In the genomic region with DNA sequence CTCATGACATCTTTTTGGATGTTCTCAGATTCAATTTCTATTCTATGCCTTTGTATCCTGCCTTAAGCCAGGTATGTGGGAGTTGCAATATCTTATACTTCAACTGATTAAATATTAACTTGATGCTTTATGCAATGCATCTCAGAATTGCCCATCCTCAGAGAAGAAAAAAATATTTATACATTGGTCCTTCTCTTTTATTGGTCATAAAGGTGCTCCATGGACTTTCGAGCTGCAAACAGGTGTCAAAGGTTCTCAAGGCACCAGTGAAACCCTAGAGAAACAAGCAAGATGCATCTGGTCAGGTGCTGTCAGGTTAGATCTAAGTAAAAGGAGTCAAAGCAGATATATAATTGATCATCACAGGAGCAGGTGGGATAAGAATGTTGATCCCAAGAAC, we compare ENCODE assay signal across 32 cellular contexts.
"Had no signal": no experiment of that assay in that cellular context is flagged by ENCODE, and none has a peak within 500 bp of the region (broad histone marks: within the 10 kb centered on the region; RNA-seq: fewer than 3 reads in every experiment).

No MANE protein-coding gene starts in this region.

- H3K27ac ChIP-seq: ascending aorta, cardiac muscle cell, VCaP had no signal

- H3K9me3 ChIP-seq: ascending aorta had no signal

- H3K4me3 ChIP-seq: ascending aorta, cardiac muscle cell had no signal

- FAIRE-seq: bronchial epithelial cell, TTC549 had no signal

- H3K4me1 ChIP-seq: ascending aorta had no signal

- H3K27me3 ChIP-seq: ascending aorta, cardiac muscle cell had no signal

- DNase-seq: activated CD4-positive, alpha-beta memory T cell treated with anti-CD3 and anti-CD28 coated beads for 36 hours; activated CD4-positive, alpha-beta T cell treated with anti-CD3 and anti-CD28 coated beads for 4 hours; activated CD4-positive, alpha-beta T cell treated with anti-CD3 and anti-CD28 coated beads, Interleukin-2, amount 10 ng/mL, durations not matched to agents 24 days and 14 days; activated CD4-positive, alpha-beta T cell treated with anti-CD3 and anti-CD28 coated beads, Interleukin-2, amount 50 U/mL, for 1 hour; activated CD4-positive, alpha-beta T cell treated with anti-CD3 and anti-CD28 coated beads, Interleukin-2, amount 50 U/mL, for 4 hours; activated CD4-positive, CD25-positive, alpha-beta regulatory T cell; activated CD8-positive, alpha-beta memory T cell treated with anti-CD3 and anti-CD28 coated beads, Interleukin-2, amount 50 U/mL, for 4 hours; activated CD8-positive, alpha-beta T cell treated with anti-CD3 and anti-CD28 coated beads for 36 hours; activated effector memory CD4-positive, alpha-beta T cell treated with anti-CD3 and anti-CD28 coated beads, Interleukin-2, amount 50 U/mL, for 16 hours; activated naive CD4-positive, alpha-beta T cell treated with anti-CD3 and anti-CD28 coated beads, Interleukin-2, amount 10 ng/mL, durations not matched to agents 7 days and 5 days; activated naive CD4-positive, alpha-beta T cell treated with Interleukin-2 at 50 U/mL for 16 hours; activated naive CD8-positive, alpha-beta T cell treated with anti-CD3 and anti-CD28 coated beads, Interleukin-2, amount 10 ng/mL, durations not matched to agents 7 days and 5 days; activated naive CD8-positive, alpha-beta T cell treated with anti-CD3 and anti-CD28 coated beads, Interleukin-2, amount 50 U/mL, for 24 hours; activated T-cell treated with anti-CD3 and anti-CD28 coated beads for 4 hours; activated T-cell treated with anti-CD3 and anti-CD28 coated beads, Interleukin-2, amount 50 U/mL, for 1 hour; activated T-cell treated with anti-CD3 and anti-CD28 coated beads, Interleukin-2, amount 50 U/mL, for 4 hours; activated T-cell treated with anti-CD3 and anti-CD28 coated beads, Interleukin-2, amount 50 U/mL, for 72 hours; amygdala; anterior cingulate cortex; caudate nucleus; cerebellar nuclear complex; T-helper 1 cell; T-helper 2 cell; T-helper 9 cell had no signal

- H3K36me3 ChIP-seq: ascending aorta, cardiac muscle cell had no signal

- ATAC-seq: activated CD4-positive, CD25-positive, alpha-beta regulatory T cell treated with anti-CD3 and anti-CD28 coated beads, Interleukin-2, amount 50 U/mL, for 24 hours; activated CD8-positive, alpha-beta T cell treated with anti-CD3 and anti-CD28 coated beads for 36 hours; activated naive CD8-positive, alpha-beta T cell treated with anti-CD3 and anti-CD28 coated beads, Interleukin-2, amount 50 U/mL, for 24 hours; activated T-cell treated with anti-CD3 and anti-CD28 coated beads, Interleukin-2, amount 50 U/mL, for 4 hours; activated T-cell treated with anti-CD3 and anti-CD28 coated beads, Interleukin-2, amount 50 U/mL, for 72 hours; activated T-helper 17 cell treated with anti-CD3 and anti-CD28 coated beads, Interleukin-2, amount 50 U/mL, for 72 hours; WTC11 had no signal
